33 cellular contexts compared by ENCODE assay signal in genomic region chr12:29625359-29625953, GRCh38.
DNase-seq lines count a peak whose midpoint lies in the region; ATAC-seq and TF ChIP-seq lines count a peak whose summit lies in the region.
"Had no signal": no experiment of that assay in that cellular context is flagged by ENCODE, and none has a peak within 500 bp of the region (broad histone marks: within the 10 kb centered on the region; RNA-seq: fewer than 3 reads in every experiment).

No MANE protein-coding gene starts in this region.

- DNase-seq in M059J (ENCODE audit: low read depth) (peak; percentile 39), ascending aorta (ENCODE audit: low spot score in 2 of 2) (no peak), islet precursor cell (peak; percentile 94), retina (peak; percentile 38), dermis blood vessel endothelial cell (no peak), GM20000 (ENCODE audit: low spot score) (no peak)
- DNase-seq: activated CD4-positive, alpha-beta T cell treated with anti-CD3 and anti-CD28 coated beads, Interleukin-2, amount 10 ng/mL, durations not matched to agents 7 days and 5 days; activated gamma-delta T cell; activated naive CD8-positive, alpha-beta T cell treated with anti-CD3 and anti-CD28 coated beads, Interleukin-2, amount 10 ng/mL, durations not matched to agents 7 days and 5 days; activated T-cell treated with anti-CD3 and anti-CD28 coated beads, Interleukin-2, amount 50 U/mL, for 24 hours; COR-L47; DMS53; effector memory CD4-positive, alpha-beta T cell; erythroblast; foreskin keratinocyte; GDM1; GM23248; heart right ventricle; midbrain; naive thymus-derived CD8-positive, alpha-beta T cell; NCI-H1048; NCI-H187; NCI-H526 treated with DMSO at 0.1 percent for 48 hours; stimulated activated CD4-positive, alpha-beta T cell treated with anti-CD3 and anti-CD28 coated beads, Interleukin-12 subunit alpha, Interleukin-12 subunit beta, amount 100 ng/mL, for 4 hours; stimulated activated CD4-positive, alpha-beta T cell treated with anti-CD3 and anti-CD28 coated beads, Interleukin-4, amount 100 ng/mL, for 1 hour; SW 1271; T-helper 9 cell had no signal

- intact Hi-C loops in ascending aorta (cut with DNase I), result no loop called here

- H3K36me3 ChIP-seq in ascending aorta, result peaks cover 0 to 16% of the 10 kb centered on the region in 2 donors
- H3K36me3 ChIP-seq: BLaER1 treated with 17β-estradiol and CSF1 and Interleukin-3, amounts not matched to agents 10 nM and 100 nM; vagina had no signal

- no peaks in the 10 kb centered on the region for H3K27me3 ChIP-seq in ascending aorta
- H3K27me3 ChIP-seq: BLaER1 treated with 17β-estradiol and CSF1 and Interleukin-3, amounts not matched to agents 10 nM and 100 nM; foreskin keratinocyte; heart right ventricle; vagina had no signal

- H3K27ac ChIP-seq in ascending aorta, result peak overlapping the region; percentile 47 to 63
- H3K27ac ChIP-seq: BLaER1 treated with 17β-estradiol and CSF1 and Interleukin-3, amounts not matched to agents 10 nM and 100 nM; foreskin keratinocyte; GM23248; heart right ventricle; vagina had no signal

- TF ChIP-seq CTCF in ascending aorta (IDR thresholded peaks at IDR 0.05), result no peak
- TF ChIP-seq CTCF in GM20000 (IDR thresholded peaks at IDR 0.05; ENCODE audit: extremely low read depth, missing control alignments), result no peak

- ATAC-seq in GM21360 (IDR thresholded peaks at IDR 0.05; ENCODE audit: unreplicated experiment), result no peak
- no peak for ATAC-seq in GM19035 (IDR thresholded peaks at IDR 0.05; ENCODE audit: unreplicated experiment)
- ATAC-seq: foreskin keratinocyte; naive thymus-derived CD8-positive, alpha-beta T cell; Panc1; stimulated activated effector memory CD8-positive, alpha-beta T cell treated with anti-CD3 and anti-CD28 coated beads, Interleukin-12 subunit alpha, Interleukin-12 subunit beta, amount 100 ng/mL, for 72 hours had no signal

- H3K4me3 ChIP-seq in ascending aorta, result no peak overlapping the region
- H3K4me3 ChIP-seq: BLaER1 treated with 17β-estradiol and CSF1 and Interleukin-3, amounts not matched to agents 10 nM and 100 nM; GM23248; heart right ventricle; vagina had no signal

- H3K9me3 ChIP-seq in ascending aorta, result no peaks in the 10 kb centered on the region
- H3K9me3 ChIP-seq: vagina had no signal

- H3K4me1 ChIP-seq in ascending aorta, result peaks cover 5 to 10% of the 10 kb centered on the region in 2 donors
- H3K4me1 ChIP-seq: BLaER1 treated with 17β-estradiol and CSF1 and Interleukin-3, amounts not matched to agents 10 nM and 100 nM; foreskin keratinocyte had no signal

Comparison
In these comparisons a context has a peak if more than half of its experiments do, and no peak if none do; other contexts are left out.
1. DNase-seq: peak in M059J (single experiment), islet precursor cell (single experiment) and retina (single experiment); none in ascending aorta (0 of 2), dermis blood vessel endothelial cell (single experiment) and GM20000 (single experiment).